In genomic region chr16:85302018-85302847, GRCh38 we compare ENCODE assay signal across 1 cellular context.
TF ChIP-seq lines count a peak whose summit lies in the region.

No MANE protein-coding gene starts in this region.

TF ChIP-seq in K562, 482 proteins besides CTCF, POLR2A, EP300 and RAD21 (continued from another document and continues in another):
- TF ChIP-seq CBX2 (IDR thresholded peaks at IDR 0.05; ENCODE audit: insufficient read depth, low read length, poor library complexity, severe bottlenecking) (no peak), ZNF324 (CRISPR knock-in tag; IDR thresholded peaks at IDR 0.05) (no peak), BCOR (IDR thresholded peaks at IDR 0.05) (peak; percentile 80), SRSF7 (optimal IDR thresholded peaks at IDR 0.05; ENCODE audit: low read depth, low read length) (no peak), ZSCAN32 (CRISPR knock-in tag; IDR thresholded peaks at IDR 0.05) (no peak), ZNF655 (CRISPR knock-in tag; IDR thresholded peaks at IDR 0.05) (no peak), SRF (CRISPR knock-in tag; IDR thresholded peaks at IDR 0.05) (no peak), ZBTB1 (CRISPR knock-in tag; IDR thresholded peaks at IDR 0.05; ENCODE audit: borderline replicate concordance, low read depth) (peak; percentile 60; the same call in 1 of the 2 replicates), HCFC1 (IDR thresholded peaks at IDR 0.05; ENCODE audit: low read depth, low read length) (no peak; the same call in 1 of the 2 replicates), SMARCA5 (IDR thresholded peaks at IDR 0.05) (no peak), FOXP1 (CRISPR knock-in tag; IDR thresholded peaks at IDR 0.05) (peak; percentile 81), HMBOX1 (IDR thresholded peaks at IDR 0.05) (no peak), ZNF395 (CRISPR knock-in tag; IDR thresholded peaks at IDR 0.05) (peak; percentile 67; the same call in 1 of the 2 replicates), SMAD2 (IDR thresholded peaks at IDR 0.05; ENCODE audit: low read depth, low read length) (no peak), CHD4 (IDR thresholded peaks at IDR 0.05; ENCODE audit: insufficient read depth, insufficient replicate concordance, low read depth, low read length, poor library complexity, severe bottlenecking) (no peak), ZNF133 (CRISPR knock-in tag; IDR thresholded peaks at IDR 0.05) (no peak), HNRNPLL (IDR thresholded peaks at IDR 0.05; ENCODE audit: low read depth, low read length, poor library complexity, severe bottlenecking) (no peak), STAG1 (CRISPR knock-in tag; IDR thresholded peaks at IDR 0.05; ENCODE audit: borderline replicate concordance) (no peak), FOXJ3 (CRISPR knock-in tag; IDR thresholded peaks at IDR 0.05) (no peak), MNT (conservative IDR thresholded peaks at IDR 0.05) (peak in 1 of 2 experiments; percentile 94; a peak in 3 of 4 replicates), HOXB6 (CRISPR knock-in tag; IDR thresholded peaks at IDR 0.05; ENCODE audit: borderline replicate concordance) (no peak), CBX8 (IDR thresholded peaks at IDR 0.05; ENCODE audit: borderline replicate concordance, extremely low read depth, low read depth, low read length, poor library complexity, severe bottlenecking) (no peak), NFIC (IDR thresholded peaks at IDR 0.05) (peak; percentile 52; the same call in 1 of the 2 replicates), MBD1 (CRISPR knock-in tag; IDR thresholded peaks at IDR 0.05) (no peak), NR2C1 (IDR thresholded peaks at IDR 0.05) (no peak), NR2C1 (tag; IDR thresholded peaks at IDR 0.05) (no peak), IRF9 (tag; IDR thresholded peaks at IDR 0.05) (no peak), CEBPB (tag; IDR thresholded peaks at IDR 0.05) (peak; percentile 64; the same call in 1 of the 2 replicates), MTA3 (IDR thresholded peaks at IDR 0.05; ENCODE audit: borderline replicate concordance) (peak; percentile 87), BDP1 (IDR thresholded peaks at IDR 0.05; ENCODE audit: insufficient read depth, insufficient read length) (no peak), ARNT (IDR thresholded peaks at IDR 0.05) (peak in 1 of 2 experiments; percentile 15; a peak in 1 of 4 replicates), TAF9B (IDR thresholded peaks at IDR 0.05; ENCODE audit: partially characterized antibody) (no peak), TARDBP (IDR thresholded peaks at IDR 0.05) (no peak), ZNF146 (CRISPR knock-in tag; IDR thresholded peaks at IDR 0.05; ENCODE audit: unreplicated experiment) (no peak), PTRF (tag; IDR thresholded peaks at IDR 0.05) (no peak), HDAC8 (tag; IDR thresholded peaks at IDR 0.05) (no peak), BCL6 (CRISPR knock-in tag; IDR thresholded peaks at IDR 0.05) (no peak)
- TF ChIP-seq, protein P1, sequence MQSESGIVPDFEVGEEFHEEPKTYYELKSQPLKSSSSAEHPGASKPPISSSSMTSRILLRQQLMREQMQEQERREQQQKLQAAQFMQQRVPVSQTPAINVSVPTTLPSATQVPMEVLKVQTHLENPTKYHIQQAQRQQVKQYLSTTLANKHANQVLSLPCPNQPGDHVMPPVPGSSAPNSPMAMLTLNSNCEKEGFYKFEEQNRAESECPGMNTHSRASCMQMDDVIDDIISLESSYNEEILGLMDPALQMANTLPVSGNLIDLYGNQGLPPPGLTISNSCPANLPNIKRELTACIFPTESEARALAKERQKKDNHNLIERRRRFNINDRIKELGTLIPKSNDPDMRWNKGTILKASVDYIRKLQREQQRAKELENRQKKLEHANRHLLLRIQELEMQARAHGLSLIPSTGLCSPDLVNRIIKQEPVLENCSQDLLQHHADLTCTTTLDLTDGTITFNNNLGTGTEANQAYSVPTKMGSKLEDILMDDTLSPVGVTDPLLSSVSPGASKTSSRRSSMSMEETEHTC (IDR thresholded peaks at IDR 0.05) = 0 out of 2 replicates have a peak, but pooled peaks have one; percentile 17
- TF ChIP-seq, protein P2, sequence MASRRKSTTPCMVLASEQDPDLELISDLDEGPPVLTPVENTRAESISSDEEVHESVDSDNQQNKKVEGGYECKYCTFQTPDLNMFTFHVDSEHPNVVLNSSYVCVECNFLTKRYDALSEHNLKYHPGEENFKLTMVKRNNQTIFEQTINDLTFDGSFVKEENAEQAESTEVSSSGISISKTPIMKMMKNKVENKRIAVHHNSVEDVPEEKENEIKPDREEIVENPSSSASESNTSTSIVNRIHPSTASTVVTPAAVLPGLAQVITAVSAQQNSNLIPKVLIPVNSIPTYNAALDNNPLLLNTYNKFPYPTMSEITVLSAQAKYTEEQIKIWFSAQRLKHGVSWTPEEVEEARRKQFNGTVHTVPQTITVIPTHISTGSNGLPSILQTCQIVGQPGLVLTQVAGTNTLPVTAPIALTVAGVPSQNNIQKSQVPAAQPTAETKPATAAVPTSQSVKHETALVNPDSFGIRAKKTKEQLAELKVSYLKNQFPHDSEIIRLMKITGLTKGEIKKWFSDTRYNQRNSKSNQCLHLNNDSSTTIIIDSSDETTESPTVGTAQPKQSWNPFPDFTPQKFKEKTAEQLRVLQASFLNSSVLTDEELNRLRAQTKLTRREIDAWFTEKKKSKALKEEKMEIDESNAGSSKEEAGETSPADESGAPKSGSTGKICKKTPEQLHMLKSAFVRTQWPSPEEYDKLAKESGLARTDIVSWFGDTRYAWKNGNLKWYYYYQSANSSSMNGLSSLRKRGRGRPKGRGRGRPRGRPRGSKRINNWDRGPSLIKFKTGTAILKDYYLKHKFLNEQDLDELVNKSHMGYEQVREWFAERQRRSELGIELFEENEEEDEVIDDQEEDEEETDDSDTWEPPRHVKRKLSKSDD (conservative IDR thresholded peaks at IDR 0.05; ENCODE audit: low read length) = no peak
- TF ChIP-seq, protein P3, sequence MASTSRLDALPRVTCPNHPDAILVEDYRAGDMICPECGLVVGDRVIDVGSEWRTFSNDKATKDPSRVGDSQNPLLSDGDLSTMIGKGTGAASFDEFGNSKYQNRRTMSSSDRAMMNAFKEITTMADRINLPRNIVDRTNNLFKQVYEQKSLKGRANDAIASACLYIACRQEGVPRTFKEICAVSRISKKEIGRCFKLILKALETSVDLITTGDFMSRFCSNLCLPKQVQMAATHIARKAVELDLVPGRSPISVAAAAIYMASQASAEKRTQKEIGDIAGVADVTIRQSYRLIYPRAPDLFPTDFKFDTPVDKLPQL (IDR thresholded peaks at IDR 0.05; ENCODE audit: extremely low read depth, insufficient read length) = no peak
- TF ChIP-seq, protein P4, sequence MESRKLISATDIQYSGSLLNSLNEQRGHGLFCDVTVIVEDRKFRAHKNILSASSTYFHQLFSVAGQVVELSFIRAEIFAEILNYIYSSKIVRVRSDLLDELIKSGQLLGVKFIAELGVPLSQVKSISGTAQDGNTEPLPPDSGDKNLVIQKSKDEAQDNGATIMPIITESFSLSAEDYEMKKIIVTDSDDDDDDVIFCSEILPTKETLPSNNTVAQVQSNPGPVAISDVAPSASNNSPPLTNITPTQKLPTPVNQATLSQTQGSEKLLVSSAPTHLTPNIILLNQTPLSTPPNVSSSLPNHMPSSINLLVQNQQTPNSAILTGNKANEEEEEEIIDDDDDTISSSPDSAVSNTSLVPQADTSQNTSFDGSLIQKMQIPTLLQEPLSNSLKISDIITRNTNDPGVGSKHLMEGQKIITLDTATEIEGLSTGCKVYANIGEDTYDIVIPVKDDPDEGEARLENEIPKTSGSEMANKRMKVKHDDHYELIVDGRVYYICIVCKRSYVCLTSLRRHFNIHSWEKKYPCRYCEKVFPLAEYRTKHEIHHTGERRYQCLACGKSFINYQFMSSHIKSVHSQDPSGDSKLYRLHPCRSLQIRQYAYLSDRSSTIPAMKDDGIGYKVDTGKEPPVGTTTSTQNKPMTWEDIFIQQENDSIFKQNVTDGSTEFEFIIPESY (CRISPR knock-in tag; IDR thresholded peaks at IDR 0.05) = no peak
- TF ChIP-seq, protein P5, sequence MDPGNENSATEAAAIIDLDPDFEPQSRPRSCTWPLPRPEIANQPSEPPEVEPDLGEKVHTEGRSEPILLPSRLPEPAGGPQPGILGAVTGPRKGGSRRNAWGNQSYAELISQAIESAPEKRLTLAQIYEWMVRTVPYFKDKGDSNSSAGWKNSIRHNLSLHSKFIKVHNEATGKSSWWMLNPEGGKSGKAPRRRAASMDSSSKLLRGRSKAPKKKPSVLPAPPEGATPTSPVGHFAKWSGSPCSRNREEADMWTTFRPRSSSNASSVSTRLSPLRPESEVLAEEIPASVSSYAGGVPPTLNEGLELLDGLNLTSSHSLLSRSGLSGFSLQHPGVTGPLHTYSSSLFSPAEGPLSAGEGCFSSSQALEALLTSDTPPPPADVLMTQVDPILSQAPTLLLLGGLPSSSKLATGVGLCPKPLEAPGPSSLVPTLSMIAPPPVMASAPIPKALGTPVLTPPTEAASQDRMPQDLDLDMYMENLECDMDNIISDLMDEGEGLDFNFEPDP (CRISPR knock-in tag; IDR thresholded peaks at IDR 0.05) = no peak
- TF ChIP-seq, protein P6, sequence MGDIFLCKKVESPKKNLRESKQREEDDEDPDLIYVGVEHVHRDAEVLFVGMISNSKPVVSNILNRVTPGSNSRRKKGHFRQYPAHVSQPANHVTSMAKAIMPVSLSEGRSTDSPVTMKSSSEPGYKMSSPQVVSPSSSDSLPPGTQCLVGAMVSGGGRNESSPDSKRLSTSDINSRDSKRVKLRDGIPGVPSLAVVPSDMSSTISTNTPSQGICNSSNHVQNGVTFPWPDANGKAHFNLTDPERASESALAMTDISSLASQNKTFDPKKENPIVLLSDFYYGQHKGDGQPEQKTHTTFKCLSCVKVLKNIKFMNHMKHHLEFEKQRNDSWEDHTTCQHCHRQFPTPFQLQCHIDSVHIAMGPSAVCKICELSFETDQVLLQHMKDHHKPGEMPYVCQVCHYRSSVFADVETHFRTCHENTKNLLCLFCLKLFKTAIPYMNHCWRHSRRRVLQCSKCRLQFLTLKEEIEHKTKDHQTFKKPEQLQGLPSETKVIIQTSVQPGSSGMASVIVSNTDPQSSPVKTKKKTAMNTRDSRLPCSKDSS (IDR thresholded peaks at IDR 0.05; ENCODE audit: low read depth, partially characterized antibody) = no peak
